In the genomic region with DNA sequence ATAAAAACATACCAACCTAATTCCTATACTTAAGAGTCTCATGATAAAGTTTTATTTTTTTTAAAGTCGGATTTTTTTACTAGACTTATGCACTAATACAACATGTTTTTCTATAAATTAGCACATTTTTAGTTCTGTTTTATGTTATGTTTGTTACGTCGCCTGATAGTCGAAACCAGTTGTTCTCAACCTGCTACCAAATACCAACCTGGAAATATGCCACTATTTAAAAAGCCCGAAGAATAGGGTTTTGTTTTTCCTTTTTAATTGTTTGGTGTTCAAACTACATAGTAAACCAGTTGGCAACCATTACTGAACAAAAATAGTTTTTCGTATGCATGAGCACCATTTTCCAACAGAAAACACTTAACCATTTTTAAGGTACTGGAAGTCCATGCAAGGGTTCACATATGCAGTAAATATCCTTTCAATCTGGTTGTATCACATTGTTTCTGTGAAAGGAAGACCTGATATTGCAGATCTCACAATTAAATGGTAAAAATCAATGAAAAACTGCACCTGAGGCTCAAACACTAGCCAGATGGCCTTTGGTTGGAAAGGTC, we compare ENCODE assay signal across 7 cellular contexts. TPM values are rescaled to one million over a fixed set of nuclear protein-coding genes. Genes with fewer than 3 reads are reported as not detected.
DNase-seq lines count a peak whose midpoint lies in the region; FAIRE-seq and TF ChIP-seq lines count a peak whose summit lies in the region.

No MANE protein-coding gene starts in this region.

- H3K9ac ChIP-seq in HUES64 (ENCODE audit: low read depth, low read length) (peak overlapping the region; percentile 94), kidney (ENCODE audit: low read length in 2 of 2) (peak overlapping the region; percentile 44 to 74)

- H3K36me3 ChIP-seq in HUES64 (ENCODE audit: insufficient read depth, low read length) (no peaks in the 10 kb centered on the region; the same call in 1 of the 2 replicates), adrenal gland (replicated peaks in 1 of 2) (no peaks in the 10 kb centered on the region), kidney (ENCODE audit: control insufficient read depth in 1 of 2, insufficient read depth in 2 of 2, low read length in 2 of 2) (no peaks in the 10 kb centered on the region), stomach (no peaks in the 10 kb centered on the region)

- FAIRE-seq in kidney (lab: Jason Lieb, UNC) = no peak

- no peak for TF ChIP-seq POLR2A in adrenal gland (IDR thresholded peaks at IDR 0.05)
- no peak for TF ChIP-seq POLR2A in stomach (IDR thresholded peaks at IDR 0.05)

- H3K4me3 ChIP-seq in HUES64 (ENCODE audit: low read length) (peak overlapping the region; percentile 85), adrenal gland (peak overlapping the region; percentile 41 to 93 (median 73)), kidney (ENCODE audit: low read length in 2 of 2) (peak overlapping the region; percentile 79 to 97), stomach (peak overlapping the region; percentile 72 to 92 (median 84))

- DNase-seq in adrenal gland (no peak), kidney (no peak), stomach (no peak), RPMI8226 (no peak), EL (no peak), SK-N-DZ (ENCODE audit: low spot score) (no peak)

- H3K4me1 ChIP-seq in HUES64 (ENCODE audit: insufficient read depth, low read length) (peaks cover 22% of the 10 kb centered on the region), adrenal gland (replicated peaks in 1 of 2) (peaks cover 0 to 35% of the 10 kb centered on the region in 2 donors), kidney (ENCODE audit: control insufficient read depth in 1 of 2, insufficient read depth in 1 of 2, low read depth in 1 of 2, low read length in 2 of 2) (peaks cover 0 to 2% of the 10 kb centered on the region in 2 donors), stomach (peaks cover 0 to 44% (median 23%) of the 10 kb centered on the region in 4 donors)

- TF ChIP-seq CTCF in adrenal gland (IDR thresholded peaks at IDR 0.05) = no peak
- TF ChIP-seq CTCF in kidney (IDR thresholded peaks at IDR 0.05; ENCODE audit: borderline replicate concordance, extremely low read depth, insufficient read depth) = no peak
- TF ChIP-seq CTCF in stomach (IDR thresholded peaks at IDR 0.05) = no peak

- 62% methylated on average over 1 of the region's 6 CpGs for WGBS in HUES64
- 50 to 65% (median 53%) methylated on average over 6 of the region's 6 CpGs for WGBS in adrenal gland, 4 donors
- 42 to 58% (median 51%) methylated on average over 6 of the region's 6 CpGs for WGBS in stomach, 5 donors

- TF ChIP-seq EP300 in stomach (IDR thresholded peaks at IDR 0.05) = no peak

- no peaks in the 10 kb centered on the region for H3K27me3 ChIP-seq in HUES64 (ENCODE audit: insufficient read depth, low read length)
- H3K27me3 ChIP-seq in adrenal gland = no peaks in the 10 kb centered on the region
- no peaks in the 10 kb centered on the region for H3K27me3 ChIP-seq in stomach

- H3K27ac ChIP-seq in HUES64 (ENCODE audit: low read depth, low read length) (no peak overlapping the region), adrenal gland (peak overlapping the region in 4 of 5 donors; percentile 82 to 93 (median 90)), kidney (ENCODE audit: low read depth in 2 of 2, low read length in 2 of 2) (peak overlapping the region; percentile 85 to 96), stomach (peak overlapping the region in 4 of 5 donors; percentile 88 to 94 (median 94))

- H3K9me3 ChIP-seq in HUES64 (ENCODE audit: insufficient read depth, low read depth, low read length) (no peaks in the 10 kb centered on the region), adrenal gland (replicated peaks in 1 of 3) (no peaks in the 10 kb centered on the region), kidney (ENCODE audit: control insufficient read depth in 1 of 2, low read length in 2 of 2) (no peaks in the 10 kb centered on the region), stomach (no peaks in the 10 kb centered on the region)

- intact Hi-C loops in adrenal gland (cut with DNase I) (loop anchor here (5.0 to 10.0 kb wide), 2 partner anchors 90 to 218 kb away; no protein-coding TSS in a partner anchor), kidney (cut with DNase I) (no loop called here), stomach (cut with DNase I; ENCODE audit: low total_unique reads) (no loop called here)

RNA-seq across cellular contexts. Expression of a gene that starts 1.4 kb away (rescaled TPM):
- 18.4 TPM for polyA plus RNA-seq in HUES64 (2013, experiment 1 of 2)
- polyA plus RNA-seq in HUES64 (2013, experiment 2 of 2) = 18.3 TPM
- total RNA-seq in adrenal gland (100 to 1,000 TPM in 5 of 8 donors, 10 to 100 TPM in 3; 70.2 to 284 (median 107) TPM), kidney (151 TPM), stomach (100 to 1,000 TPM in 2 of 5 donors, 10 to 100 TPM in 3; 14.5 to 163 (median 45.6) TPM)
- polyA plus RNA-seq in adrenal gland (10 to 100 TPM in 2 of 3 donors, 1 to 10 TPM in 1; 9.5 to 28.4 (median 10.7) TPM), kidney (ENCODE audit: insufficient read depth, low read depth, low replicate concordance) (9.4 TPM), stomach (1 to 10 TPM; 3.2 to 5.4 (median 5.0) TPM)
- polyA plus RNA-seq in SK-N-DZ (2014; cell fraction: cytosol; rRNA removed) = 7.9 and 14.0 TPM in 2 replicates
- polyA plus RNA-seq in SK-N-DZ (2014; cell fraction: nucleus; rRNA removed) = 8.4 and 11.1 TPM in 2 replicates

Comparison
In these comparisons a context has a peak if more than half of its experiments do, and no peak if none do; other contexts are left out.
1. intact Hi-C loops: an anchor here in adrenal gland (5.0 to 10.0 kb wide); none called in kidney and stomach.